In the genomic region with DNA sequence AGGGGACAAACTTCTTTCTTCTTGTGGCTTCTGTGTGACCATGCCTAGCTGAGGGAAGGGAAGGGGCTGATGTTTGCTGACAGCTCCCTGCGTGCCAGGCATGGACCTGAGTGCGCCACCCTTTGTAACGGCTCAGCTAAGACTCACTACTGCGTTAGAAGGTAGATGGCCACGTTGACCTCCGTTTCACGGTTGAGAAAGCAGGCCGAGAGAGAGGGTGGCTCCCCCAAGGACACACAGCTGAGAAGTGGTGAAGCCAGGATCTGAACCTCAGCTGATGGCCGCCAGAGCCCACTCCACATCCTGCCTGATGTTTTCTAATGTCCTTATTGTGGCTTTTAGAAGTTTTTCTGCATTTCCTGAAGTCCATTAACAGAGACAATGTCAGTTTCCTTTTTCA, we compare ENCODE assay signal across 1 cellular context.
TF ChIP-seq lines count a peak whose summit lies in the region.

No MANE protein-coding gene starts in this region.

TF ChIP-seq in GM23338, 12 proteins besides CTCF, POLR2A, EP300 and RAD21 (continued from another document):
- TF ChIP-seq, protein P1, sequence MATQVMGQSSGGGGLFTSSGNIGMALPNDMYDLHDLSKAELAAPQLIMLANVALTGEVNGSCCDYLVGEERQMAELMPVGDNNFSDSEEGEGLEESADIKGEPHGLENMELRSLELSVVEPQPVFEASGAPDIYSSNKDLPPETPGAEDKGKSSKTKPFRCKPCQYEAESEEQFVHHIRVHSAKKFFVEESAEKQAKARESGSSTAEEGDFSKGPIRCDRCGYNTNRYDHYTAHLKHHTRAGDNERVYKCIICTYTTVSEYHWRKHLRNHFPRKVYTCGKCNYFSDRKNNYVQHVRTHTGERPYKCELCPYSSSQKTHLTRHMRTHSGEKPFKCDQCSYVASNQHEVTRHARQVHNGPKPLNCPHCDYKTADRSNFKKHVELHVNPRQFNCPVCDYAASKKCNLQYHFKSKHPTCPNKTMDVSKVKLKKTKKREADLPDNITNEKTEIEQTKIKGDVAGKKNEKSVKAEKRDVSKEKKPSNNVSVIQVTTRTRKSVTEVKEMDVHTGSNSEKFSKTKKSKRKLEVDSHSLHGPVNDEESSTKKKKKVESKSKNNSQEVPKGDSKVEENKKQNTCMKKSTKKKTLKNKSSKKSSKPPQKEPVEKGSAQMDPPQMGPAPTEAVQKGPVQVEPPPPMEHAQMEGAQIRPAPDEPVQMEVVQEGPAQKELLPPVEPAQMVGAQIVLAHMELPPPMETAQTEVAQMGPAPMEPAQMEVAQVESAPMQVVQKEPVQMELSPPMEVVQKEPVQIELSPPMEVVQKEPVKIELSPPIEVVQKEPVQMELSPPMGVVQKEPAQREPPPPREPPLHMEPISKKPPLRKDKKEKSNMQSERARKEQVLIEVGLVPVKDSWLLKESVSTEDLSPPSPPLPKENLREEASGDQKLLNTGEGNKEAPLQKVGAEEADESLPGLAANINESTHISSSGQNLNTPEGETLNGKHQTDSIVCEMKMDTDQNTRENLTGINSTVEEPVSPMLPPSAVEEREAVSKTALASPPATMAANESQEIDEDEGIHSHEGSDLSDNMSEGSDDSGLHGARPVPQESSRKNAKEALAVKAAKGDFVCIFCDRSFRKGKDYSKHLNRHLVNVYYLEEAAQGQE (IDR thresholded peaks at IDR 0.05; ENCODE audit: unreplicated experiment): no peak
- TF ChIP-seq EZH2 (IDR thresholded peaks at IDR 0.05; ENCODE audit: low read depth, unreplicated experiment) (no peak), EZH2phosphoT487 (IDR thresholded peaks at IDR 0.05; ENCODE audit: unreplicated experiment) (no peak), ZNF114 (CRISPR knock-in tag; IDR thresholded peaks at IDR 0.05) (no peak), POLR2AphosphoS5 (IDR thresholded peaks at IDR 0.05; ENCODE audit: low read depth) (no peak), ZNF462 (CRISPR knock-in tag; IDR thresholded peaks at IDR 0.05) (no peak), STAT1 (IDR thresholded peaks at IDR 0.05; ENCODE audit: unreplicated experiment) (no peak), CREB1 (CRISPR knock-in tag; IDR thresholded peaks at IDR 0.05; ENCODE audit: low read depth) (no peak), ETS1 (IDR thresholded peaks at IDR 0.05) (no peak), ZNF331 (CRISPR knock-in tag; IDR thresholded peaks at IDR 0.05; ENCODE audit: low read depth) (no peak), NANOG (IDR thresholded peaks at IDR 0.05; ENCODE audit: borderline replicate concordance) (no peak)
